Comparison of ENCODE assay signal across 1 cellular context in the genomic region with DNA sequence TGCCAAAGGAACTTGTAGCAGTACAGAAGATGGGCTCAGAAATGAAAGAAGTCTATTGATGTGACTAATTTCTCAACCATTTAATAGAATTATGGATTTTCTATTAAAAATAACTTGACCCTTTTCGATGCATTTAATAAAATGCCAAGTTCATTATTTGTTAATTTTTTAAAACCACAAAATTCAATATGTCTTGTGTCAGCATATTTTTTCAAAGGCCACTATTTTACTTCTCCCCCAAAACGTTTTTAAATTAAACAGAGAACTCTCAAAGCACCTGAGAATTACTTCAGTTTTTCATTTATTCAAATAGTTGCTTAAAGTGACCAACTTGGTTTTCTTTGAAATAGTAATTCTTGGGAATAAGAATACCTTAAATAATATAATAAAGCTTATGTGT.
TF ChIP-seq lines count a peak whose summit lies in the region.

No MANE protein-coding gene starts in this region.

TF ChIP-seq in HepG2, 621 proteins besides CTCF, POLR2A, EP300 and RAD21:
- TF ChIP-seq MAFK (conservative IDR thresholded peaks at IDR 0.05 in 1 of 2, IDR thresholded peaks at IDR 0.05 in 1 of 2; ENCODE audit: low read length in 2 of 2) (peak; percentile 92 to 97), MAFF (IDR thresholded peaks at IDR 0.05; ENCODE audit: low read depth, low read length) (peak; percentile 95), NR2F2 (IDR thresholded peaks at IDR 0.05; ENCODE audit: borderline replicate concordance, low read depth) (no peak)
- TF ChIP-seq, protein P1, sequence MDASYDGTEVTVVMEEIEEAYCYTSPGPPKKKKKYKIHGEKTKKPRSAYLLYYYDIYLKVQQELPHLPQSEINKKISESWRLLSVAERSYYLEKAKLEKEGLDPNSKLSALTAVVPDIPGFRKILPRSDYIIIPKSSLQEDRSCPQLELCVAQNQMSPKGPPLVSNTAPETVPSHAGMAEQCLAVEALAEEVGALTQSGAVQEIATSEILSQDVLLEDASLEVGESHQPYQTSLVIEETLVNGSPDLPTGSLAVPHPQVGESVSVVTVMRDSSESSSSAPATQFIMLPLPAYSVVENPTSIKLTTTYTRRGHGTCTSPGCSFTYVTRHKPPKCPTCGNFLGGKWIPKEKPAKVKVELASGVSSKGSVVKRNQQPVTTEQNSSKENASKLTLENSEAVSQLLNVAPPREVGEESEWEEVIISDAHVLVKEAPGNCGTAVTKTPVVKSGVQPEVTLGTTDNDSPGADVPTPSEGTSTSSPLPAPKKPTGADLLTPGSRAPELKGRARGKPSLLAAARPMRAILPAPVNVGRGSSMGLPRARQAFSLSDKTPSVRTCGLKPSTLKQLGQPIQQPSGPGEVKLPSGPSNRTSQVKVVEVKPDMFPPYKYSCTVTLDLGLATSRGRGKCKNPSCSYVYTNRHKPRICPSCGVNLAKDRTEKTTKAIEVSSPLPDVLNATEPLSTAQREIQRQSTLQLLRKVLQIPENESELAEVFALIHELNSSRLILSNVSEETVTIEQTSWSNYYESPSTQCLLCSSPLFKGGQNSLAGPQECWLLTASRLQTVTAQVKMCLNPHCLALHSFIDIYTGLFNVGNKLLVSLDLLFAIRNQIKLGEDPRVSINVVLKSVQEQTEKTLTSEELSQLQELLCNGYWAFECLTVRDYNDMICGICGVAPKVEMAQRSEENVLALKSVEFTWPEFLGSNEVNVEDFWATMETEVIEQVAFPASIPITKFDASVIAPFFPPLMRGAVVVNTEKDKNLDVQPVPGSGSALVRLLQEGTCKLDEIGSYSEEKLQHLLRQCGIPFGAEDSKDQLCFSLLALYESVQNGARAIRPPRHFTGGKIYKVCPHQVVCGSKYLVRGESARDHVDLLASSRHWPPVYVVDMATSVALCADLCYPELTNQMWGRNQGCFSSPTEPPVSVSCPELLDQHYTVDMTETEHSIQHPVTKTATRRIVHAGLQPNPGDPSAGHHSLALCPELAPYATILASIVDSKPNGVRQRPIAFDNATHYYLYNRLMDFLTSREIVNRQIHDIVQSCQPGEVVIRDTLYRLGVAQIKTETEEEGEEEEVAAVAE (CRISPR knock-in tag; IDR thresholded peaks at IDR 0.05; ENCODE audit: borderline replicate concordance), result no peak
